15 cellular contexts compared by ENCODE assay signal in genomic region chr1:156483397-156483796, GRCh38. TPM values are rescaled to one million over a fixed set of nuclear protein-coding genes. Genes with fewer than 3 reads are reported as not detected.
DNase-seq lines count a peak whose midpoint lies in the region; ATAC-seq and TF ChIP-seq lines count a peak whose summit lies in the region.
"Had no signal": no experiment of that assay in that cellular context is flagged by ENCODE, and none has a peak within 500 bp of the region (broad histone marks: within the 10 kb centered on the region; RNA-seq: fewer than 3 reads in every experiment).

No MANE protein-coding gene starts in this region.

- TF ChIP-seq RAD21 in SK-N-SH (IDR thresholded peaks at IDR 0.05; ENCODE audit: low read length) = no peak

- CTCF ChIA-PET in SK-N-SH (lab: Yijun Ruan, JAX) = interaction anchor here (0.9 to 3.9 kb wide), 5 partner anchors 8 to 125 kb away, joined by 3 to 50 read pairs (median 9); partner anchors contain the start of gene MEF2D

- H3K4me3 Mint-ChIP-seq in T-helper 17 cell (peak overlapping the region; percentile 72), memory B cell (no peak overlapping the region)

- H3K4me3 ChIP-seq in right atrium auricular region = no peak overlapping the region
- H3K4me3 ChIP-seq in SK-N-SH (ENCODE audit: low read depth in 2 of 2, low read length in 1 of 2) = no peak overlapping the region
- H3K4me3 ChIP-seq: K562, smooth muscle cell had no signal

- H3K27me3 Mint-ChIP-seq in T-helper 17 cell = no peaks in the 10 kb centered on the region
- no peaks in the 10 kb centered on the region for H3K27me3 Mint-ChIP-seq in memory B cell

- POLR2A ChIA-PET in SK-N-SH (lab: Yijun Ruan, JAX) = no interaction called here

- intact Hi-C loops in cardiac septum (cut with DNase I) = no loop called here

- no peaks in the 10 kb centered on the region for H3K9me2 ChIP-seq in SK-N-SH

- H3K27ac Mint-ChIP-seq in T-helper 17 cell (peak overlapping the region; percentile 97), memory B cell (peak overlapping the region; percentile 94)

- DNase-seq in right atrium auricular region (ENCODE audit: low spot score) = no peak
- DNase-seq in cardiac septum (ENCODE audit: low spot score) = no peak
- DNase-seq in T-helper 17 cell = no peak
- DNase-seq in memory B cell (ENCODE audit: low spot score in 2 of 2) = no peak
- no peak for DNase-seq in foreskin melanocyte
- DNase-seq in T-helper 1 cell = no peak
- no peak for DNase-seq in SK-N-SH
- no peak for DNase-seq in activated naive CD4-positive, alpha-beta T cell treated with Interleukin-2 at 50 U/mL for 16 hours
- DNase-seq: kidney; NCI-H1417; NCI-H2171 treated with DMSO at 0.1 percent for 48 hours; stimulated activated naive CD4-positive, alpha-beta T cell; T-helper 9 cell had no signal

- no peak for ATAC-seq in T-helper 17 cell
- ATAC-seq in memory B cell (ENCODE audit: low read depth) = no peak
- ATAC-seq: K562 had no signal

- no peaks in the 10 kb centered on the region for H3K9me3 Mint-ChIP-seq in memory B cell

- H3K4me1 ChIP-seq in right atrium auricular region = peaks cover 0 to 95% of the 10 kb centered on the region in 2 donors
- peaks cover 0 to 16% of the 10 kb centered on the region in 2 experiments; a peak in 1 of 4 replicates for H3K4me1 ChIP-seq in SK-N-SH (ENCODE audit: control insufficient read depth in 1 of 2, insufficient read depth in 2 of 2, low read depth in 1 of 2, low read length in 1 of 2)

- H3K79me2 ChIP-seq in SK-N-SH (ENCODE audit: insufficient read depth) = peaks cover 71% of the 10 kb centered on the region

- H3K4me2 ChIP-seq in SK-N-SH = no peak overlapping the region
- H3K4me2 ChIP-seq: smooth muscle cell had no signal

- no peak overlapping the region for H3K9ac ChIP-seq in SK-N-SH

- no peaks in the 10 kb centered on the region for H3K9me3 ChIP-seq in right atrium auricular region
- H3K9me3 ChIP-seq in T-helper 17 cell (ENCODE audit: control insufficient read depth, low read length, poor library complexity, severe bottlenecking) = no peaks in the 10 kb centered on the region
- no peaks in the 10 kb centered on the region for H3K9me3 ChIP-seq in SK-N-SH

- H3K27ac ChIP-seq in right atrium auricular region = peak overlapping the region; percentile 29 to 32
- no peak overlapping the region for H3K27ac ChIP-seq in SK-N-SH (ENCODE audit: low read depth in 2 of 2, low read length in 1 of 2)

- WGBS in SK-N-SH (ENCODE audit: low lambda C conversion rate) = 100% methylated on average over 1 of the region's 2 CpGs

- no peaks in the 10 kb centered on the region for H3F3A ChIP-seq in SK-N-SH (replicated peaks; ENCODE audit: insufficient read depth)

- peaks cover 88% of the 10 kb centered on the region for H4K20me1 ChIP-seq in SK-N-SH (ENCODE audit: insufficient read depth)

- H3K36me3 Mint-ChIP-seq in T-helper 17 cell (ENCODE audit: low read depth) = peaks cover 10% of the 10 kb centered on the region
- H3K36me3 Mint-ChIP-seq in memory B cell = peaks cover 31% of the 10 kb centered on the region

- H3K27me3 ChIP-seq in right atrium auricular region (no peaks in the 10 kb centered on the region), SK-N-SH (ENCODE audit: insufficient read depth) (no peaks in the 10 kb centered on the region)

- H3K4me1 Mint-ChIP-seq in T-helper 17 cell (peaks cover 65% of the 10 kb centered on the region), memory B cell (peaks cover 60% of the 10 kb centered on the region)

- no peak for TF ChIP-seq EP300 in SK-N-SH (IDR thresholded peaks at IDR 0.05; ENCODE audit: borderline replicate concordance in 1 of 2, low read depth in 1 of 2, low read length in 1 of 2)

- TF ChIP-seq CTCF in right atrium auricular region (IDR thresholded peaks at IDR 0.05) (no peak), SK-N-SH (IDR thresholded peaks at IDR 0.05) (no peak)

- no peak overlapping the region for H2AFZ ChIP-seq in SK-N-SH (ENCODE audit: low read depth)

- peaks cover 58% of the 10 kb centered on the region for H3K36me3 ChIP-seq in right atrium auricular region
- H3K36me3 ChIP-seq in SK-N-SH (replicated peaks in 1 of 2; ENCODE audit: control insufficient read depth in 1 of 2, insufficient read depth in 2 of 2, low read length in 1 of 2) = peaks cover 18 to 47% of the 10 kb centered on the region in 2 experiments

TF ChIP-seq in SK-N-SH, 30 proteins besides CTCF, POLR2A, EP300 and RAD21:
- TF ChIP-seq POLR2AphosphoS5 (IDR thresholded peaks at IDR 0.05; ENCODE audit: low read depth, low read length) (no peak), MEF2A (IDR thresholded peaks at IDR 0.05; ENCODE audit: borderline replicate concordance, low read depth) (no peak), TAF1 (IDR thresholded peaks at IDR 0.05; ENCODE audit: borderline replicate concordance, low read depth, low read length) (no peak), EZH2phosphoT487 (IDR thresholded peaks at IDR 0.05; ENCODE audit: borderline replicate concordance, low read depth) (no peak), YY1 (IDR thresholded peaks at IDR 0.05; ENCODE audit: low read depth) (no peak), SMC3 (IDR thresholded peaks at IDR 0.05; ENCODE audit: low read depth, low read length) (no peak), FOSL2 (IDR thresholded peaks at IDR 0.05; ENCODE audit: borderline replicate concordance, low read depth) (no peak), TCF12 (IDR thresholded peaks at IDR 0.05) (no peak), NFIC (IDR thresholded peaks at IDR 0.05; ENCODE audit: borderline replicate concordance) (no peak), REST (IDR thresholded peaks at IDR 0.05; ENCODE audit: low read depth, low read length) (no peak), RXRA (IDR thresholded peaks at IDR 0.05; ENCODE audit: borderline replicate concordance, low read depth) (no peak), USF1 (IDR thresholded peaks at IDR 0.05; ENCODE audit: borderline replicate concordance, low read depth) (no peak)

RNA-seq across cellular contexts. Expression of gene MEF2D, which starts 17.2 kb away (rescaled TPM):
- total RNA-seq in right atrium auricular region (100 to 1,000 TPM in 1 of 2 donors, 10 to 100 TPM in 1; 80.1 to 104 TPM), cardiac septum (93.1 TPM), T-helper 17 cell (100 to 1,000 TPM; 142 to 157 TPM)
- 14.3 and 16.0 TPM in 2 replicates for polyA plus RNA-seq in SK-N-SH (2012; rRNA removed)
- 10.5 and 12.4 TPM in 2 replicates for polyA plus RNA-seq in SK-N-SH (2012; cell fraction: cytosol; rRNA removed)
- polyA plus RNA-seq in SK-N-SH (2012; cell fraction: nucleus; rRNA removed) = 38.6 and 41.0 TPM in 2 replicates

Comparison
In these comparisons a context has a peak if more than half of its experiments do, and no peak if none do; other contexts are left out.
1. H3K27ac ChIP-seq: peak in right atrium auricular region (2 of 2); none in SK-N-SH (0 of 2).